In the genomic region with DNA sequence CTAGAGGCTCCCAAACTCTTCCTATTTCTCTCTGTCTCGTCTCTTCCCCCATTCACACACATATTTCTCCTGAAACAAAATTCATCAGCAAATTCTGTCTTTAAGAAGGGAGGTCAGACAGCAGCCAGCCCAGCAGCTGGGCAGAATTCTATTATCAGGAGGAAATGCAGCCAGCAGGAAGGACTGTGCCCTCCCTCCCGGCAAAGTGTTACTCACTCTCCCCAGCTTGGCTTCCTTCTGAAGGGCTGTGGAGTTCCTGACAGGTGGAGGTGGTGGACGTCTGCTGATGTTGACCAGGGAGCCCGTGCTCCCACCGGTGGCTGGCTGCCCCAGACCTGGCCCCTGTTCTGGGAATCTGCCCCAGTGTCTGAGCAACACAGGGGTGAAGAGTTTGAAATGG, we compare ENCODE assay signal across 18 cellular contexts. TPM values are rescaled to one million over a fixed set of nuclear protein-coding genes. Genes with fewer than 3 reads are reported as not detected.
DNase-seq lines count a peak whose midpoint lies in the region; ATAC-seq, FAIRE-seq and TF ChIP-seq lines count a peak whose summit lies in the region.
"Had no signal": no experiment of that assay in that cellular context is flagged by ENCODE, and none has a peak within 500 bp of the region (broad histone marks: within the 10 kb centered on the region; RNA-seq: fewer than 3 reads in every experiment).

No MANE protein-coding gene starts in this region.

- H3F3A ChIP-seq in SK-N-SH (replicated peaks; ENCODE audit: insufficient read depth) = no peaks in the 10 kb centered on the region

- peaks cover 0 to 32% of the 10 kb centered on the region in 2 experiments; a peak in 2 of 4 replicates for H3K4me1 ChIP-seq in SK-N-SH (ENCODE audit: control insufficient read depth in 1 of 2, insufficient read depth in 2 of 2, low read depth in 1 of 2, low read length in 1 of 2)

- CTCF ChIA-PET in SK-N-SH (lab: Yijun Ruan, JAX) = interaction anchor here (1.1 to 2.6 kb wide), 4 partner anchors 15 to 88 kb away, joined by 3 to 12 read pairs (median 7); no protein-coding TSS in a partner anchor
- CTCF ChIA-PET in HEK293T (lab: Yijun Ruan, JAX) = no interaction called here

- no peak for TF ChIP-seq RAD21 in SK-N-SH (IDR thresholded peaks at IDR 0.05; ENCODE audit: low read length)

- no peaks in the 10 kb centered on the region for H3K27me3 ChIP-seq in SK-N-SH (ENCODE audit: insufficient read depth)

- no peaks in the 10 kb centered on the region for H4K20me1 ChIP-seq in SK-N-SH (ENCODE audit: insufficient read depth)

- 23% methylated on average over 2 of the region's 5 CpGs for WGBS in SK-N-SH (ENCODE audit: low lambda C conversion rate)

- no peak for TF ChIP-seq EP300 in SK-N-SH (IDR thresholded peaks at IDR 0.05; ENCODE audit: borderline replicate concordance in 1 of 2, low read depth in 1 of 2, low read length in 1 of 2)

- H2AFZ ChIP-seq in SK-N-SH (ENCODE audit: low read depth) = no peak overlapping the region

- peak overlapping the region in 1 of 2 experiments; percentile 34; a peak in 2 of 4 replicates for H3K27ac ChIP-seq in SK-N-SH (ENCODE audit: low read depth in 2 of 2, low read length in 1 of 2)
- H3K27ac ChIP-seq: epithelial cell of prostate had no signal

- no peak overlapping the region for H3K9ac ChIP-seq in SK-N-SH

- no peaks in the 10 kb centered on the region for H3K36me3 ChIP-seq in SK-N-SH (replicated peaks in 1 of 2; ENCODE audit: control insufficient read depth in 1 of 2, insufficient read depth in 2 of 2, low read length in 1 of 2)

- H3K4me2 ChIP-seq in SK-N-SH = no peak overlapping the region

- FAIRE-seq in urothelium cell line (lab: Jason Lieb, UNC) = no peak
- FAIRE-seq: D721Med had no signal

- H3K9me3 ChIP-seq in SK-N-SH = no peaks in the 10 kb centered on the region
- H3K9me3 ChIP-seq: mucosa of descending colon had no signal

- DNase-seq in Daoy (ENCODE audit: low read depth) (peak; percentile 23), SK-N-SH (peak; percentile 44), fibroblast of pulmonary artery (ENCODE audit: low read depth) (peak; percentile 21), pulmonary artery endothelial cell (ENCODE audit: low read depth, low spot score) (peak; percentile 24), HEK293T (ENCODE audit: extremely low spot score) (no peak), urothelium cell line (ENCODE audit: low spot score) (no peak)
- DNase-seq: activated CD4-positive, alpha-beta T cell treated with anti-CD3 and anti-CD28 coated beads, Interleukin-2, amount 10 ng/mL, durations not matched to agents 7 days and 5 days; activated T-cell treated with anti-CD3 and anti-CD28 coated beads for 4 hours; head of caudate nucleus; kidney glomerular epithelial cell; mucosa of descending colon; NCI-H2081; Right ventricle myocardium superior; stimulated activated CD4-positive, alpha-beta T cell treated with anti-CD3 and anti-CD28 coated beads, Interleukin-15, amount 100 ng/mL, for 24 hours had no signal

- H3K9me2 ChIP-seq in SK-N-SH = no peaks in the 10 kb centered on the region

- no peaks in the 10 kb centered on the region for H3K79me2 ChIP-seq in SK-N-SH (ENCODE audit: insufficient read depth)

- TF ChIP-seq CTCF in SK-N-SH (IDR thresholded peaks at IDR 0.05) = no peak
- TF ChIP-seq CTCF in fibroblast of pulmonary artery (IDR thresholded peaks at IDR 0.05; ENCODE audit: low read length, missing control alignments) = no peak

- POLR2A ChIA-PET in SK-N-SH (lab: Yijun Ruan, JAX) (no interaction called here), HEK293T (lab: Yijun Ruan, JAX) (no interaction called here)

- ATAC-seq in GM18909 (IDR thresholded peaks at IDR 0.05; ENCODE audit: poor library complexity, unreplicated experiment) (no peak), GM21786 (IDR thresholded peaks at IDR 0.05; ENCODE audit: unreplicated experiment) (no peak)
- ATAC-seq: mucosa of descending colon had no signal

- H3K4me3 ChIP-seq in SK-N-SH (ENCODE audit: low read depth in 2 of 2, low read length in 1 of 2) (no peak overlapping the region), fibroblast of pulmonary artery (replicated peaks; ENCODE audit: low read depth, low read length) (no peak overlapping the region)
- H3K4me3 ChIP-seq: mucosa of descending colon had no signal

TF ChIP-seq in SK-N-SH, 30 proteins besides CTCF, POLR2A, EP300 and RAD21 (continues in another document):
- TF ChIP-seq TAF1 (IDR thresholded peaks at IDR 0.05; ENCODE audit: borderline replicate concordance, low read depth, low read length) (no peak), YY1 (IDR thresholded peaks at IDR 0.05; ENCODE audit: low read depth) (no peak), GATA2 (CRISPR knock-in tag; IDR thresholded peaks at IDR 0.05) (no peak)
- TF ChIP-seq, protein P1, sequence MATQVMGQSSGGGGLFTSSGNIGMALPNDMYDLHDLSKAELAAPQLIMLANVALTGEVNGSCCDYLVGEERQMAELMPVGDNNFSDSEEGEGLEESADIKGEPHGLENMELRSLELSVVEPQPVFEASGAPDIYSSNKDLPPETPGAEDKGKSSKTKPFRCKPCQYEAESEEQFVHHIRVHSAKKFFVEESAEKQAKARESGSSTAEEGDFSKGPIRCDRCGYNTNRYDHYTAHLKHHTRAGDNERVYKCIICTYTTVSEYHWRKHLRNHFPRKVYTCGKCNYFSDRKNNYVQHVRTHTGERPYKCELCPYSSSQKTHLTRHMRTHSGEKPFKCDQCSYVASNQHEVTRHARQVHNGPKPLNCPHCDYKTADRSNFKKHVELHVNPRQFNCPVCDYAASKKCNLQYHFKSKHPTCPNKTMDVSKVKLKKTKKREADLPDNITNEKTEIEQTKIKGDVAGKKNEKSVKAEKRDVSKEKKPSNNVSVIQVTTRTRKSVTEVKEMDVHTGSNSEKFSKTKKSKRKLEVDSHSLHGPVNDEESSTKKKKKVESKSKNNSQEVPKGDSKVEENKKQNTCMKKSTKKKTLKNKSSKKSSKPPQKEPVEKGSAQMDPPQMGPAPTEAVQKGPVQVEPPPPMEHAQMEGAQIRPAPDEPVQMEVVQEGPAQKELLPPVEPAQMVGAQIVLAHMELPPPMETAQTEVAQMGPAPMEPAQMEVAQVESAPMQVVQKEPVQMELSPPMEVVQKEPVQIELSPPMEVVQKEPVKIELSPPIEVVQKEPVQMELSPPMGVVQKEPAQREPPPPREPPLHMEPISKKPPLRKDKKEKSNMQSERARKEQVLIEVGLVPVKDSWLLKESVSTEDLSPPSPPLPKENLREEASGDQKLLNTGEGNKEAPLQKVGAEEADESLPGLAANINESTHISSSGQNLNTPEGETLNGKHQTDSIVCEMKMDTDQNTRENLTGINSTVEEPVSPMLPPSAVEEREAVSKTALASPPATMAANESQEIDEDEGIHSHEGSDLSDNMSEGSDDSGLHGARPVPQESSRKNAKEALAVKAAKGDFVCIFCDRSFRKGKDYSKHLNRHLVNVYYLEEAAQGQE (IDR thresholded peaks at IDR 0.05; ENCODE audit: low read depth, low read length) = no peak

TF ChIP-seq in HEK293T, 16 proteins besides CTCF, POLR2A, EP300 and RAD21:
- no peak for TF ChIP-seq SUZ12 (IDR thresholded peaks at IDR 0.05)
- no peak for TF ChIP-seq CTBP1 (IDR thresholded peaks at IDR 0.05; ENCODE audit: borderline replicate concordance)
- no peak for TF ChIP-seq HDGF (IDR thresholded peaks at IDR 0.05; ENCODE audit: borderline replicate concordance)
- no peak for TF ChIP-seq NFRKB (IDR thresholded peaks at IDR 0.05)
- TF ChIP-seq FOXA1 (IDR thresholded peaks at IDR 0.05) = no peak
- no peak for TF ChIP-seq FOXM1 (IDR thresholded peaks at IDR 0.05; ENCODE audit: borderline replicate concordance)
- TF ChIP-seq TARDBP (IDR thresholded peaks at IDR 0.05) = no peak
- no peak for TF ChIP-seq ZNF384 (IDR thresholded peaks at IDR 0.05)
- TF ChIP-seq FOXK2 (IDR thresholded peaks at IDR 0.05) = no peak
- TF ChIP-seq LEF1 (IDR thresholded peaks at IDR 0.05; ENCODE audit: borderline replicate concordance) = no peak
- TF ChIP-seq ELF4 (IDR thresholded peaks at IDR 0.05) = no peak
- no peak for TF ChIP-seq ARNT (IDR thresholded peaks at IDR 0.05)
- no peak for TF ChIP-seq BHLHE40 (IDR thresholded peaks at IDR 0.05; ENCODE audit: borderline replicate concordance)
- no peak for TF ChIP-seq SP1 (IDR thresholded peaks at IDR 0.05)
- no peak for TF ChIP-seq L3MBTL2 (conservative IDR thresholded peaks at IDR 0.05)
- TF ChIP-seq, protein P2, sequence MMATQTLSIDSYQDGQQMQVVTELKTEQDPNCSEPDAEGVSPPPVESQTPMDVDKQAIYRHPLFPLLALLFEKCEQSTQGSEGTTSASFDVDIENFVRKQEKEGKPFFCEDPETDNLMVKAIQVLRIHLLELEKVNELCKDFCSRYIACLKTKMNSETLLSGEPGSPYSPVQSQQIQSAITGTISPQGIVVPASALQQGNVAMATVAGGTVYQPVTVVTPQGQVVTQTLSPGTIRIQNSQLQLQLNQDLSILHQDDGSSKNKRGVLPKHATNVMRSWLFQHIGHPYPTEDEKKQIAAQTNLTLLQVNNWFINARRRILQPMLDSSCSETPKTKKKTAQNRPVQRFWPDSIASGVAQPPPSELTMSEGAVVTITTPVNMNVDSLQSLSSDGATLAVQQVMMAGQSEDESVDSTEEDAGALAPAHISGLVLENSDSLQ (IDR thresholded peaks at IDR 0.05) = no peak

RNA-seq across cellular contexts. Expression of a gene that starts 37.3 kb away (rescaled TPM):
- total RNA-seq in Daoy (2014; rRNA removed; shearing (Covaris generic)) = under 0.01 TPM in 1 of 2 replicates, not detected in the other
- polyA plus RNA-seq in SK-N-SH (2012; rRNA removed) = 0.82 and 1.1 TPM in 2 replicates
- 0.81 and 0.93 TPM in 2 replicates for polyA plus RNA-seq in SK-N-SH (2012; cell fraction: cytosol; rRNA removed)
- polyA plus RNA-seq in SK-N-SH (2012; cell fraction: nucleus; rRNA removed) = 1.6 and 1.8 TPM in 2 replicates
- total RNA-seq in pulmonary artery endothelial cell = under 0.01 TPM in 1 of 2 replicates, not detected in the other

Comparison
In these comparisons a context has a peak if more than half of its experiments do, and no peak if none do; other contexts are left out.
1. DNase-seq: peak in Daoy (single experiment), SK-N-SH (single experiment), fibroblast of pulmonary artery (single experiment) and pulmonary artery endothelial cell (single experiment); none in HEK293T (single experiment) and urothelium cell line (single experiment).